ENCODE assay signal across 8 cellular contexts in the genomic region with DNA sequence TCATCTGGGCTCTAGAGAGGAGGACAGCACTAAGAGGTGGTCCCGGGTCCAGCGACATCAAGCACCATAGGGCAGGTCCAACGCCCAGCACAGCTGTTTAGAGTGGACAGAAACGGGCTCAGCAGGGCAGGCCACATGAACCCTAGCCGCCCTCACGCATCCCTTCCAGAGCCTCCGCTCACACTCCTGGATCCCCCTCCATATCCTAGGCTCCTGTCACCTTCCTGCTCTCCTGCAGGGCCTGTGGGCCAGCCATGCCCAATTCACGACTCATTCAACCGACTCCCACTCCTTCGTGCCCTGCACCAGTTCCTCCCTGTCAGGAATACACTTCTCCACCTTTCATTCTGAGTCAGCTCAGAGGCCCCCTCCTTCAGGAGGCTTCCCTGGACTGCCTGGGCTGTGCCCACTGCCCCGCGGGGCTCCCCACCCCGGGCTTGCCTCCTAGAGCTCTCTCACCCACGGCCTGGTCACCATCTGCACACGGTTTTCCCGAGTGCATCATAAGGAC.
A peak's percentile ranks its signal among the peaks of the same experiment; 100 is the strongest.
DNase-seq lines count a peak whose midpoint lies in the region; ATAC-seq lines count a peak whose summit lies in the region.

No MANE protein-coding gene starts in this region.

- H3K4me1 Mint-ChIP-seq in activated naive CD8-positive, alpha-beta T cell (ENCODE audit: low read depth), result peaks cover 11% of the 10 kb centered on the region
- peaks cover 32% of the 10 kb centered on the region for H3K4me1 Mint-ChIP-seq in memory B cell

- no peaks in the 10 kb centered on the region for H3K36me3 Mint-ChIP-seq in activated naive CD8-positive, alpha-beta T cell
- no peaks in the 10 kb centered on the region for H3K36me3 Mint-ChIP-seq in memory B cell

- in situ Hi-C loops in ACHN (cut with HindIII; ENCODE audit: low pct_ligation_motif_present, low pct_unique_long_range_greater_than_20kb, low sequenced_read_pairs), result loop anchor here (25.0 kb wide), 1 partner anchor 430 kb away; no protein-coding TSS in a partner anchor

- peak overlapping the region; percentile 79 for H3K4me3 Mint-ChIP-seq in activated naive CD8-positive, alpha-beta T cell
- H3K4me3 Mint-ChIP-seq in memory B cell, result peak overlapping the region; percentile 82

- no peaks in the 10 kb centered on the region for H3K9me3 Mint-ChIP-seq in activated naive CD8-positive, alpha-beta T cell (ENCODE audit: low read depth)
- H3K9me3 Mint-ChIP-seq in memory B cell, result no peaks in the 10 kb centered on the region

- ATAC-seq in memory B cell (ENCODE audit: low read depth), result no peak
- ATAC-seq in HG03432 (IDR thresholded peaks at IDR 0.05; ENCODE audit: unreplicated experiment), result no peak

- H3K27ac Mint-ChIP-seq in activated naive CD8-positive, alpha-beta T cell, result no peak overlapping the region
- peak overlapping the region; percentile 45 for H3K27ac Mint-ChIP-seq in memory B cell

- peak; percentile 21 for DNase-seq in ACHN
- DNase-seq in HK-2 (ENCODE audit: unreplicated experiment), result peak; percentile 47
- DNase-seq in memory B cell (ENCODE audit: low spot score in 2 of 2), result no peak
- no peak for DNase-seq in NCI-H510A (lab: John Stamatoyannopoulos, UW)
- no peak for DNase-seq in NCI-H2029 (lab: John Stamatoyannopoulos, UW)
- DNase-seq in dedifferentiated amniotic fluid mesenchymal stem cell (ENCODE audit: extremely low spot score), result no peak

- no peaks in the 10 kb centered on the region for H3K27me3 Mint-ChIP-seq in activated naive CD8-positive, alpha-beta T cell
- peaks cover 1% of the 10 kb centered on the region for H3K27me3 Mint-ChIP-seq in memory B cell

Comparison
In these comparisons a context has a peak if more than half of its experiments do, and no peak if none do; other contexts are left out.
1. DNase-seq: peak in ACHN (single experiment) and HK-2 (single experiment); none in memory B cell (0 of 2), NCI-H510A (single experiment), NCI-H2029 (single experiment) and dedifferentiated amniotic fluid mesenchymal stem cell (single experiment).